1 cellular context compared by ENCODE assay signal in genomic region chr2:125070726-125071505, GRCh38.
TF ChIP-seq lines count a peak whose summit lies in the region.

No MANE protein-coding gene starts in this region.

TF ChIP-seq in H1, 55 proteins besides CTCF, POLR2A, EP300 and RAD21 (continued from another document):
- TF ChIP-seq KDM5A (IDR thresholded peaks at IDR 0.05; ENCODE audit: low read length), result no peak
- no peak for TF ChIP-seq TAF7 (optimal IDR thresholded peaks at IDR 0.05; ENCODE audit: borderline replicate concordance, low read depth, low read length)
- TF ChIP-seq YY1 (IDR thresholded peaks at IDR 0.05; ENCODE audit: low read depth, low read length), result no peak
